Comparison of ENCODE assay signal across 20 cellular contexts in the genomic region with DNA sequence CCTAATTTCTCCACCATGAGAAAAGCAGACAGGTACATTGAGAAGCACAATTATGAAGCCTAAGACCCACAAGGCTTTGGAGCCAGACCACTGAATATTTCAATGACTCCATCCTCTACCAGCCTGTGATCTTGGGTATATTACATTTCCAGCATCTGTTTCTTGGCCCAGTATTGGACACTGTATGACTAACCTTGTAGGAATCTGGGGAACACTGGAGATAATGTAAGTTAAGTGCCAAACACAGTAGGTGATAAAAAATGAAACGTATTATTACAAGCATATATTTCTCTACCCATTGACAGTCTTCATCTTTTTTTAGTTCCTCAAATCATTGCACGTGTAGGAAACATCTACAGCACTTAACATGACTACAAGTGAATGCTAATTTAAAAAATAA. TPM values are rescaled to one million over a fixed set of nuclear protein-coding genes. Genes with fewer than 3 reads are reported as not detected.
DNase-seq lines count a peak whose midpoint lies in the region; ATAC-seq and TF ChIP-seq lines count a peak whose summit lies in the region.
"Had no signal": no experiment of that assay in that cellular context is flagged by ENCODE, and none has a peak within 500 bp of the region (broad histone marks: within the 10 kb centered on the region; RNA-seq: fewer than 3 reads in every experiment).

No MANE protein-coding gene starts in this region.

- no peak overlapping the region for H3K14ac ChIP-seq in IMR-90 (replicated peaks; ENCODE audit: low read depth, low read length)

- no peak overlapping the region for H3K4ac ChIP-seq in IMR-90 (ENCODE audit: low read depth, low read length)

- dilution Hi-C loops in IMR-90 (cut with HindIII; ENCODE audit: low sequenced_read_pairs, unreplicated experiment), result no loop called here

- no TSS peak for BruUV-seq in IMR-90 (replicated peaks; lab: Mats Ljungman, UMichigan)

- H3K27ac Mint-ChIP-seq in progenitor cell of endocrine pancreas, result no peak overlapping the region
- H3K27ac Mint-ChIP-seq: activated T-helper 17 cell treated with anti-CD3 and anti-CD28 coated beads, Interleukin-2, amount 50 U/mL, for 72 hours; T-helper 2 cell treated with Interferon-gamma antibody and Interleukin-4, amounts not matched to agents 5 μg/mL and 100 μg/mL, for 36 hours had no signal

- H2AK9ac ChIP-seq in IMR-90 (replicated peaks; ENCODE audit: low read depth, low read length, poor library complexity), result no peak overlapping the region

- H3K18ac ChIP-seq in IMR-90 (ENCODE audit: low read depth, low read length), result no peak overlapping the region

- no peak overlapping the region for H3K56ac ChIP-seq in IMR-90 (ENCODE audit: extremely low read depth, insufficient read depth, low read length)

- no peak overlapping the region for H2AK5ac ChIP-seq in IMR-90 (ENCODE audit: low read depth, low read length)

- H3K4me2 ChIP-seq in IMR-90 (ENCODE audit: low read depth, low read length), result no peak overlapping the region

- ATAC-seq in IMR-90 (ENCODE audit: low read depth) (peak; percentile 57), foreskin keratinocyte (peak; percentile 43), HG02970 (IDR thresholded peaks at IDR 0.05; ENCODE audit: low FRiP score, unreplicated experiment) (no peak)
- ATAC-seq: activated CD4-positive, CD25-positive, alpha-beta regulatory T cell treated with anti-CD3 and anti-CD28 coated beads, Interleukin-2, amount 50 U/mL, for 24 hours; activated T-helper 17 cell treated with anti-CD3 and anti-CD28 coated beads, Interleukin-2, amount 50 U/mL, for 72 hours; K562 had no signal

- H3K23ac ChIP-seq in IMR-90 (ENCODE audit: low read depth, low read length), result no peak overlapping the region; the same call in 1 of the 2 replicates

- no peak overlapping the region for H3K4me3 ChIP-seq in IMR-90 (ENCODE audit: insufficient read depth, low read depth, low read length)
- H3K4me3 ChIP-seq: coronary artery, heart right ventricle, K562 had no signal

- no peak overlapping the region for H2BK120ac ChIP-seq in IMR-90 (ENCODE audit: low read depth, low read length)

- H3K4me1 ChIP-seq in IMR-90 (ENCODE audit: control insufficient read depth, insufficient read depth, low read length) (peaks cover 5% of the 10 kb centered on the region; the same call in 1 of the 2 replicates), foreskin keratinocyte (peaks cover 4% of the 10 kb centered on the region)

- no peak overlapping the region for H3K9ac ChIP-seq in IMR-90 (ENCODE audit: low read depth, low read length)

- no peak overlapping the region for H2BK15ac ChIP-seq in IMR-90 (ENCODE audit: low read depth, low read length)

- no peak overlapping the region for H3K27ac ChIP-seq in IMR-90 (ENCODE audit: insufficient read depth, low read length)
- no peak overlapping the region for H3K27ac ChIP-seq in foreskin keratinocyte
- H3K27ac ChIP-seq: coronary artery, epithelial cell of prostate, heart right ventricle had no signal

- no peaks in the 10 kb centered on the region for H3K9me3 Mint-ChIP-seq in progenitor cell of endocrine pancreas (ENCODE audit: low read depth)
- H3K9me3 Mint-ChIP-seq: activated T-helper 17 cell treated with anti-CD3 and anti-CD28 coated beads, Interleukin-2, amount 50 U/mL, for 72 hours; T-helper 2 cell treated with Interferon-gamma antibody and Interleukin-4, amounts not matched to agents 5 μg/mL and 100 μg/mL, for 36 hours had no signal

- in situ Hi-C loops in IMR-90 (cut with MboI; ENCODE audit: low sequenced_read_pairs), result no loop called here

- no peak overlapping the region for H4K8ac ChIP-seq in IMR-90 (ENCODE audit: low read depth in 2 of 2, low read length in 2 of 2)

- POLR2A ChIA-PET in IMR-90 (lab: Charles Lee; ENCODE audit: unreplicated experiment), result no interaction called here

- H4K5ac ChIP-seq in IMR-90 (ENCODE audit: low read depth, low read length), result no peak overlapping the region

- peaks cover 5% of the 10 kb centered on the region; the same call in 1 of the 2 replicates for H3K9me1 ChIP-seq in IMR-90 (ENCODE audit: insufficient read depth, low read length)

- H2BK5ac ChIP-seq in IMR-90 (ENCODE audit: low read depth, low read length, poor library complexity, severe bottlenecking), result no peak overlapping the region

- H2AFZ ChIP-seq in IMR-90 (replicated peaks; ENCODE audit: low read length, poor library complexity), result no peak overlapping the region

- no peak overlapping the region for H2BK20ac ChIP-seq in IMR-90 (ENCODE audit: low read depth, low read length)

- peaks cover 3% of the 10 kb centered on the region; the same call in 1 of the 2 replicates for H3K9me3 ChIP-seq in IMR-90 (ENCODE audit: control insufficient read depth, insufficient read depth, low read length)

- H3K4me1 Mint-ChIP-seq in progenitor cell of endocrine pancreas (ENCODE audit: low read depth), result no peaks in the 10 kb centered on the region

- no peak overlapping the region for H4K91ac ChIP-seq in IMR-90 (ENCODE audit: insufficient read depth, low read depth, low read length)

- peaks cover 11% of the 10 kb centered on the region for H3K27me3 Mint-ChIP-seq in progenitor cell of endocrine pancreas
- H3K27me3 Mint-ChIP-seq: activated T-helper 17 cell treated with anti-CD3 and anti-CD28 coated beads, Interleukin-2, amount 50 U/mL, for 72 hours had no signal

- no peak for TF ChIP-seq RAD21 in IMR-90 (IDR thresholded peaks at IDR 0.05; ENCODE audit: low read length)

- no peak for TF ChIP-seq CTCF in IMR-90 (conservative IDR thresholded peaks at IDR 0.05; ENCODE audit: low read depth, low read length)
- TF ChIP-seq CTCF in foreskin keratinocyte (conservative IDR thresholded peaks at IDR 0.05), result no peak
- no peak for TF ChIP-seq CTCF in progenitor cell of endocrine pancreas (IDR thresholded peaks at IDR 0.05; ENCODE audit: unreplicated experiment)

- intact Hi-C loops in IMR-90 (cut with micrococcal nuclease), result no loop called here

- CTCF ChIA-PET in IMR-90 (lab: Yijun Ruan, JAX), result interaction anchor here (0.9 kb wide), 1 partner anchor 14 kb away, joined by 3 read pairs; no protein-coding TSS in a partner anchor

- H3K27me3 ChIP-seq in IMR-90 (ENCODE audit: control insufficient read depth, insufficient read depth, low read length) (no peaks in the 10 kb centered on the region), foreskin keratinocyte (no peaks in the 10 kb centered on the region)
- H3K27me3 ChIP-seq: heart right ventricle had no signal

- no peaks in the 10 kb centered on the region for H3K36me3 ChIP-seq in IMR-90 (ENCODE audit: control insufficient read depth, insufficient read depth, low read length)

- no peak overlapping the region for H3K4me3 Mint-ChIP-seq in progenitor cell of endocrine pancreas (ENCODE audit: low read depth)
- H3K4me3 Mint-ChIP-seq: activated T-helper 17 cell treated with anti-CD3 and anti-CD28 coated beads, Interleukin-2, amount 50 U/mL, for 72 hours; T-helper 2 cell treated with Interferon-gamma antibody and Interleukin-4, amounts not matched to agents 5 μg/mL and 100 μg/mL, for 36 hours had no signal

- no peak for TF ChIP-seq POLR2A in IMR-90 (IDR thresholded peaks at IDR 0.05; ENCODE audit: low read depth, low read length)

- peaks cover 5 to 16% of the 10 kb centered on the region in 2 experiments; a peak in 2 of 4 replicates for H3K79me1 ChIP-seq in IMR-90 (ENCODE audit: low read depth in 1 of 2, low read length in 2 of 2)

- no peaks in the 10 kb centered on the region for H3K36me3 Mint-ChIP-seq in progenitor cell of endocrine pancreas (ENCODE audit: insufficient read depth)

- no CpG with 5 or more reads among the region's 2 CpGs for WGBS in IMR-90 (ENCODE audit: extremely low coverage in 2 of 2, insufficient read length in 1 of 2), 2 experiments

- DNase-seq in EH (ENCODE audit: low read depth) (peak; percentile 80), IMR-90 (peak; percentile 67), amniotic epithelial cell (ENCODE audit: low read depth) (peak; percentile 54), foreskin keratinocyte (peak in 1 of 2 donors; percentile 30), DMS53 treated with DMSO at 0.1 percent for 48 hours (lab: John Stamatoyannopoulos, UW; ENCODE audit: unreplicated experiment) (no peak), progenitor cell of endocrine pancreas (ENCODE audit: low spot score, unreplicated experiment) (no peak)
- no peak for DNase-seq in stimulated activated CD4-positive, alpha-beta T cell treated with anti-CD3 and anti-CD28 coated beads, Interleukin-4, amount 100 ng/mL, for 1 hour
- DNase-seq: AML-193, amniotic stem cell, Calu3, heart right ventricle, mesendoderm had no signal

- H4K20me1 ChIP-seq in IMR-90 (ENCODE audit: insufficient read depth, low read length), result no peaks in the 10 kb centered on the region

TF ChIP-seq in IMR-90, 13 proteins besides CTCF, POLR2A, EP300 and RAD21 (continues in another document):
- TF ChIP-seq SMC3 (IDR thresholded peaks at IDR 0.05; ENCODE audit: low read depth, low read length), result no peak
- TF ChIP-seq RCOR1 (IDR thresholded peaks at IDR 0.05; ENCODE audit: insufficient replicate concordance, low read length), result no peak
- no peak for TF ChIP-seq MAZ (IDR thresholded peaks at IDR 0.05; ENCODE audit: borderline replicate concordance, low read depth, low read length)

RNA-seq across cellular contexts. Expression of a gene that starts 28.6 kb away (rescaled TPM):
- 21.5 and 30.3 TPM in 2 replicates for total RNA-seq in IMR-90 (2012; rRNA removed)
- 5.3 and 6.3 TPM in 2 replicates for polyA plus RNA-seq in IMR-90 (2012; rRNA removed)
- 1.4 TPM in 2 replicates for polyA plus RNA-seq in IMR-90 (2012; cell fraction: cytosol; rRNA removed)
- 1.2 and 11.4 TPM in 2 replicates for polyA plus RNA-seq in IMR-90 (2012; cell fraction: nucleus; rRNA removed; ENCODE audit: low replicate concordance)
- total RNA-seq in foreskin keratinocyte, result 11.0 and 11.8 TPM in 2 replicates
- 2.8 and 3.4 TPM in 2 replicates for polyA plus RNA-seq in foreskin keratinocyte
- total RNA-seq in progenitor cell of endocrine pancreas, result 18.1 and 18.4 TPM in 2 replicates

RNA-seq across cellular contexts. Expression of a gene that starts 29.1 kb away (rescaled TPM):
- total RNA-seq in IMR-90 (2012; rRNA removed), result 4.3 and 6.9 TPM in 2 replicates
- 2.9 and 3.4 TPM in 2 replicates for polyA plus RNA-seq in IMR-90 (2012; rRNA removed)
- polyA plus RNA-seq in IMR-90 (2012; cell fraction: cytosol; rRNA removed), result 0.73 and 0.97 TPM in 2 replicates
- 0.55 and 2.2 TPM in 2 replicates for polyA plus RNA-seq in IMR-90 (2012; cell fraction: nucleus; rRNA removed; ENCODE audit: low replicate concordance)
- 1.2 and 1.4 TPM in 2 replicates for total RNA-seq in foreskin keratinocyte
- polyA plus RNA-seq in foreskin keratinocyte, result 2.0 and 2.5 TPM in 2 replicates
- total RNA-seq in progenitor cell of endocrine pancreas, result 0.36 and 1.1 TPM in 2 replicates
- polyA plus RNA-seq: neural cell had no signal

RNA-seq across cellular contexts. Expression of a gene that starts 52.7 kb away (rescaled TPM):
- 75.6 and 173 TPM in 2 replicates for total RNA-seq in IMR-90 (2012; rRNA removed)
- polyA plus RNA-seq in IMR-90 (2012; rRNA removed), result 86.7 and 107 TPM in 2 replicates
- 10.4 and 84.9 TPM in 2 replicates for polyA plus RNA-seq in IMR-90 (2012; cell fraction: cytosol; rRNA removed)
- polyA plus RNA-seq in IMR-90 (2012; cell fraction: nucleus; rRNA removed; ENCODE audit: low replicate concordance), result 11.2 and 42.1 TPM in 2 replicates
- total RNA-seq in foreskin keratinocyte, result 92.7 and 104 TPM in 2 replicates
- 33.2 and 34.6 TPM in 2 replicates for polyA plus RNA-seq in foreskin keratinocyte
- 69.6 and 76.9 TPM in 2 replicates for total RNA-seq in progenitor cell of endocrine pancreas

Comparison
In these comparisons a context has a peak if more than half of its experiments do, and no peak if none do; other contexts are left out.
1. DNase-seq: peak in EH (single experiment), IMR-90 (single experiment) and amniotic epithelial cell (single experiment); none in stimulated activated CD4-positive, alpha-beta T cell treated with anti-CD3 and anti-CD28 coated beads, Interleukin-4, amount 100 ng/mL, for 1 hour (single experiment), DMS53 treated with DMSO at 0.1 percent for 48 hours (single experiment) and progenitor cell of endocrine pancreas (single experiment).